ENCODE assay signal across 8 cellular contexts in genomic region chr1:39574646-39575045, GRCh38. TPM values are rescaled to one million over a fixed set of nuclear protein-coding genes. Genes with fewer than 3 reads are reported as not detected.
DNase-seq lines count a peak whose midpoint lies in the region; TF ChIP-seq lines count a peak whose summit lies in the region.

No MANE protein-coding gene starts in this region.

- no peak for TF ChIP-seq CTCF in CD14-positive monocyte (IDR thresholded peaks at IDR 0.05)
- no peak for TF ChIP-seq CTCF in testis (IDR thresholded peaks at IDR 0.05)

- peak overlapping the region; percentile 79 to 95 for H3K27ac ChIP-seq in testis

- H3K36me3 Mint-ChIP-seq in CD14-positive monocyte: peaks cover 46% of the 10 kb centered on the region in 2 donors

- intact Hi-C loops in CD14-positive monocyte (cut with micrococcal nuclease) (loop anchor here in 1 of 2 donors (5.0 to 10.0 kb wide), 2 partner anchors 32 to 90 kb away; no protein-coding TSS in a partner anchor), testis (cut with DNase I; ENCODE audit: low total_unique reads) (no loop called here)

- H3K27me3 ChIP-seq in testis: no peaks in the 10 kb centered on the region

- H3K9me3 ChIP-seq in testis: no peaks in the 10 kb centered on the region

- peaks cover 2 to 3% (median 3%) of the 10 kb centered on the region in 3 donors for H3K27me3 Mint-ChIP-seq in CD14-positive monocyte (ENCODE audit: low read depth in 3 of 3)

- no peaks in the 10 kb centered on the region for H3K36me3 ChIP-seq in testis (ENCODE audit: low read depth, missing control alignments)

- no peak for DNase-seq in CD14-positive monocyte (ENCODE audit: low spot score)
- DNase-seq in Kasumi-1 (lab: John Stamatoyannopoulos, UW): peak; percentile 24
- peak; percentile 33 for DNase-seq in astrocyte of the hippocampus (ENCODE audit: low read depth, low spot score)
- peak; percentile 38 for DNase-seq in kidney tubule cell (ENCODE audit: low spot score)
- DNase-seq in testis: peak; percentile 38
- DNase-seq in LoVo (ENCODE audit: low spot score): no peak
- no peak for DNase-seq in activated CD4-positive, alpha-beta T cell treated with anti-CD3 and anti-CD28 coated beads for 4 hours
- no peak for DNase-seq in NCI-H1105 (lab: John Stamatoyannopoulos, UW)

- no peak for TF ChIP-seq POLR2A in testis (IDR thresholded peaks at IDR 0.05)

- H3K9me3 Mint-ChIP-seq in CD14-positive monocyte: peaks cover 0 to 5% (median 0%) of the 10 kb centered on the region in 7 donors

- peaks cover 27% of the 10 kb centered on the region for H3K4me1 Mint-ChIP-seq in CD14-positive monocyte

- H3K27ac Mint-ChIP-seq in CD14-positive monocyte: peak overlapping the region in 6 of 7 donors; percentile 4 to 87 (median 50)

- H3K4me3 Mint-ChIP-seq in CD14-positive monocyte: peak overlapping the region; percentile 92 to 93

- peak overlapping the region; percentile 91 to 96 for H3K4me3 ChIP-seq in testis

- peaks cover 14% of the 10 kb centered on the region for H3K4me1 ChIP-seq in testis

- WGBS in testis, 2 donors: 8 to 15% methylated on average over 3 to 5 of the region's 5 CpGs

RNA-seq across cellular contexts. Expression of gene PABPC4, which starts 1.9 kb away (rescaled TPM):
- 10 to 100 TPM; 11.5 to 15.5 TPM for polyA plus RNA-seq in CD14-positive monocyte
- 100 to 1,000 TPM; 407 to 411 TPM for total RNA-seq in testis
- polyA plus RNA-seq in testis (ENCODE audit: insufficient read depth, low read depth, low replicate concordance): 229 TPM

Comparison
In these comparisons a context has a peak if more than half of its experiments do, and no peak if none do; other contexts are left out.
1. DNase-seq: peak in Kasumi-1 (2 of 2), astrocyte of the hippocampus (single experiment), kidney tubule cell (single experiment) and testis (single experiment); none in CD14-positive monocyte (single experiment), LoVo (single experiment), activated CD4-positive, alpha-beta T cell treated with anti-CD3 and anti-CD28 coated beads for 4 hours (0 of 2) and NCI-H1105 (single experiment).
2. RNA of gene PABPC4, which starts 1.9 kb away (polyA plus RNA-seq): 229 TPM in testis (single experiment); 11.5 to 15.5 TPM in CD14-positive monocyte; every median in the first group is over 10 times any median in the second.